In genomic region chr3:99713440-99713839, GRCh38 we compare ENCODE assay signal across 10 cellular contexts.
"Had no signal": no experiment of that assay in that cellular context is flagged by ENCODE, and none has a peak within 500 bp of the region (broad histone marks: within the 10 kb centered on the region; RNA-seq: fewer than 3 reads in every experiment).

No MANE protein-coding gene starts in this region.

- H3K4me1 ChIP-seq: psoas muscle, sigmoid colon had no signal

- H3K9me3 ChIP-seq: psoas muscle, sigmoid colon had no signal

- H3K36me3 ChIP-seq: sigmoid colon had no signal

- H3K27ac ChIP-seq: psoas muscle, sigmoid colon had no signal

- ATAC-seq: activated CD4-positive, CD25-positive, alpha-beta regulatory T cell treated with anti-CD3 and anti-CD28 coated beads, Interleukin-2, amount 50 U/mL, for 24 hours; natural killer cell treated with Interleukin-12 subunit alpha and Interleukin-12 subunit beta and Interleukin-15 and Interleukin-18, amount 100 ng/mL, for 72 hours; psoas muscle had no signal

- H3K9me3 Mint-ChIP-seq: activated naive CD4-positive, alpha-beta T cell treated with anti-CD3 and anti-CD28 coated beads, Interleukin-2, amount 50 U/mL, for 24 hours had no signal

- H3K4me1 Mint-ChIP-seq: activated naive CD4-positive, alpha-beta T cell treated with anti-CD3 and anti-CD28 coated beads, Interleukin-2, amount 50 U/mL, for 24 hours had no signal

- H3K4me3 Mint-ChIP-seq: activated naive CD4-positive, alpha-beta T cell treated with anti-CD3 and anti-CD28 coated beads, Interleukin-2, amount 50 U/mL, for 24 hours; natural killer cell treated with Interleukin-12 subunit alpha and Interleukin-12 subunit beta and Interleukin-15 and Interleukin-18, amount 100 ng/mL, for 72 hours had no signal

- DNase-seq: activated effector memory CD4-positive, alpha-beta T cell treated with Interleukin-2 at 50 U/mL for 16 hours; activated T-cell treated with anti-CD3 and anti-CD28 coated beads, Interleukin-2, amount 50 U/mL, for 1 hour; occipital lobe; psoas muscle; sigmoid colon; stimulated activated CD4-positive, alpha-beta T cell treated with anti-CD3 and anti-CD28 coated beads, Interleukin-12 subunit alpha, Interleukin-12 subunit beta, amount 100 ng/mL, for 4 hours; stimulated activated naive CD4-positive, alpha-beta T cell treated with Interleukin-2 at 50 U/mL for 16 hours had no signal

- H3K27me3 ChIP-seq: sigmoid colon had no signal

- H3K36me3 Mint-ChIP-seq: activated naive CD4-positive, alpha-beta T cell treated with anti-CD3 and anti-CD28 coated beads, Interleukin-2, amount 50 U/mL, for 24 hours; natural killer cell treated with Interleukin-12 subunit alpha and Interleukin-12 subunit beta and Interleukin-15 and Interleukin-18, amount 100 ng/mL, for 72 hours had no signal

- H3K4me3 ChIP-seq: psoas muscle, sigmoid colon had no signal

- H3K27ac Mint-ChIP-seq: activated naive CD4-positive, alpha-beta T cell treated with anti-CD3 and anti-CD28 coated beads, Interleukin-2, amount 50 U/mL, for 24 hours; natural killer cell treated with Interleukin-12 subunit alpha and Interleukin-12 subunit beta and Interleukin-15 and Interleukin-18, amount 100 ng/mL, for 72 hours had no signal
